ENCODE assay signal across 9 cellular contexts in the genomic region with DNA sequence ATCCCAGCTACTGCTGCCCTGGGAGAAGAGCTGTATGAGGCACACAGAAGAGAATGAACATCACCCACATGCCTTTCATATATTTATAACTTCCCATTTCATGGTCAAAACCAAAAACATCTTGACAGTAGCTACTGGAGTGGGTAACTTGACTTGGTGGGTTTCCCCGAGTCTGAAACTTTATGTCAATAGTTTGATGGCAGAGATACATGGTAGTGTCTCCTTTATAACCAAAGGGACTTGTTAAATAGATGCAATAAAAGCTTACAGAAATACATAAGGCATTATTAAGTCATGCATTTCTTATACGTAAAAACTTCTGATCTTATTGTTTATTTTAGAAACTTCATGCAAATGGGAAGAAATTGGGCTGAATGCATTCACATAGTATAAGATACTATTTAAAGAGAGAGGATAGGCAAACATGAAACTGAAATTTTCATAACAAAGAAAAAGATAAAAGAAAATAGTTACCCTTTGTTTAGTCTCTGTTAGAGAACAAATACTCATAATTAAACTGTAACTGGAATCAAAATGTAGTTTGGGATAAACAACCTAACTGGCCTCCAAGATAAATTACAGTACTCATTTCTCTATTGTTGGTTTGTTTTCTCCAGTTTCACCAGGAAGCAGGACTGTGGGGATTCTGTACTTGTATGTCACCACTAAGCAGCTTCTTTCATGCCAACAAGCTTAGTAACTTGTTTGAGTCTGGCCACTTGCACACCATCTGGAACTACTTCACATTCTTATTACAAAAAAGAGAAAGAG.
A peak's percentile ranks its signal among the peaks of the same experiment; 100 is the strongest.
DNase-seq lines count a peak whose midpoint lies in the region; ATAC-seq and TF ChIP-seq lines count a peak whose summit lies in the region.
"Had no signal": no experiment of that assay in that cellular context is flagged by ENCODE, and none has a peak within 500 bp of the region (broad histone marks: within the 10 kb centered on the region; RNA-seq: fewer than 3 reads in every experiment).

No MANE protein-coding gene starts in this region.

- H3K36me3 ChIP-seq in OCI-LY1 (ENCODE audit: insufficient read depth, low read length) (no peaks in the 10 kb centered on the region), mesenchymal stem cell (ENCODE audit: control insufficient read depth in 1 of 2, insufficient read depth in 2 of 2, low read depth in 1 of 2, low read length in 2 of 2) (no peaks in the 10 kb centered on the region), right lobe of liver (no peaks in the 10 kb centered on the region)

- H4K91ac ChIP-seq in mesenchymal stem cell (ENCODE audit: low read length): no peak overlapping the region

- H3K4me1 ChIP-seq in OCI-LY1 (ENCODE audit: insufficient read depth, low read length, severe bottlenecking) (peaks cover 33% of the 10 kb centered on the region), mesenchymal stem cell (ENCODE audit: control insufficient read depth, insufficient read depth, low read depth, low read length) (no peaks in the 10 kb centered on the region), right lobe of liver (no peaks in the 10 kb centered on the region)

- H2BK15ac ChIP-seq in mesenchymal stem cell (ENCODE audit: low read depth, poor library complexity, severe bottlenecking): no peak overlapping the region

- H3K79me1 ChIP-seq in mesenchymal stem cell (replicated peaks; ENCODE audit: low read length, poor library complexity, severe bottlenecking): no peaks in the 10 kb centered on the region

- H3K18ac ChIP-seq in mesenchymal stem cell (ENCODE audit: low read depth in 1 of 2, low read length in 2 of 2): no peak overlapping the region

- H3K9ac ChIP-seq in OCI-LY1 (ENCODE audit: low read length) (no peak overlapping the region), mesenchymal stem cell (ENCODE audit: low read length) (peak overlapping the region; percentile 19)

- no peak overlapping the region for H3K4ac ChIP-seq in mesenchymal stem cell (ENCODE audit: low read depth in 1 of 2, low read length in 2 of 2)

- ATAC-seq in GM18511 (IDR thresholded peaks at IDR 0.05; ENCODE audit: unreplicated experiment): peak; percentile 29
- ATAC-seq in HG02642 (IDR thresholded peaks at IDR 0.05; ENCODE audit: poor library complexity, unreplicated experiment): peak; percentile 38
- no peak for ATAC-seq in stimulated activated naive CD8-positive, alpha-beta T cell treated with anti-CD3 and anti-CD28 coated beads, Interleukin-15, Interleukin-2, amounts not matched to agents 100 U/mL and 50 U/mL, for 24 hours
- ATAC-seq in right lobe of liver: no peak

- H3K4me2 ChIP-seq in OCI-LY1 (ENCODE audit: low read length) (peak overlapping the region; percentile 44; the same call in 1 of the 2 replicates), mesenchymal stem cell (ENCODE audit: low read length, poor library complexity, severe bottlenecking) (no peak overlapping the region)

- no peaks in the 10 kb centered on the region for H3K9me3 ChIP-seq in OCI-LY1 (ENCODE audit: low read length)
- no peaks in the 10 kb centered on the region for H3K9me3 ChIP-seq in mesenchymal stem cell (ENCODE audit: control insufficient read depth, low read length)
- H3K9me3 ChIP-seq in right lobe of liver: no peaks in the 10 kb centered on the region

- H3K14ac ChIP-seq in mesenchymal stem cell (ENCODE audit: low read length in 2 of 2): no peak overlapping the region

- no peak overlapping the region for H2BK12ac ChIP-seq in mesenchymal stem cell (ENCODE audit: low read length in 2 of 2)

- peak; percentile 88 for DNase-seq in mesenchymal stem cell
- no peak for DNase-seq in DMS79 treated with DMSO at 0.1 percent for 48 hours (lab: John Stamatoyannopoulos, UW)
- no peak for DNase-seq in stimulated activated naive CD8-positive, alpha-beta T cell treated with anti-CD3 and anti-CD28 coated beads, Interleukin-15, Interleukin-2, amounts not matched to agents 100 U/mL and 50 U/mL, for 24 hours
- DNase-seq in right lobe of liver: no peak
- DNase-seq in activated CD4-positive, alpha-beta T cell treated with anti-CD3 and anti-CD28 coated beads, Interleukin-2, amount 50 U/mL, for 48 hours: no peak

- H2BK120ac ChIP-seq in mesenchymal stem cell (ENCODE audit: low read depth, low read length): no peak overlapping the region

- H3K27ac ChIP-seq in OCI-LY1 (ENCODE audit: low read depth, low read length, poor library complexity, severe bottlenecking): peak overlapping the region; percentile 77
- H3K27ac ChIP-seq in mesenchymal stem cell (ENCODE audit: low read length, poor library complexity, severe bottlenecking): peak overlapping the region; percentile 51
- H3K27ac ChIP-seq in right lobe of liver: no peak overlapping the region
- H3K27ac ChIP-seq: dorsolateral prefrontal cortex had no signal

- H3K4me3 ChIP-seq in OCI-LY1 (ENCODE audit: low read depth, low read length, poor library complexity, severe bottlenecking): no peak overlapping the region
- H3K4me3 ChIP-seq in mesenchymal stem cell (ENCODE audit: insufficient read depth in 1 of 2, low read depth in 1 of 2, low read length in 2 of 2): no peak overlapping the region
- H3K4me3 ChIP-seq in right lobe of liver: no peak overlapping the region
- H3K4me3 ChIP-seq: dorsolateral prefrontal cortex had no signal

- no peaks in the 10 kb centered on the region for H4K20me1 ChIP-seq in OCI-LY1 (ENCODE audit: insufficient read depth, low read length)

- WGBS in mesenchymal stem cell: no CpG with 5 or more reads among the region's 2 CpGs
- 53% methylated on average over 2 of the region's 2 CpGs for WGBS in right lobe of liver (ENCODE audit: insufficient coverage, low coverage, low lambda C conversion rate, missing lambda C conversion rate)

- no peak overlapping the region for H3K23ac ChIP-seq in mesenchymal stem cell (ENCODE audit: low read length in 2 of 2)

- TF ChIP-seq CTCF in OCI-LY1 (IDR thresholded peaks at IDR 0.05; ENCODE audit: low read length): no peak
- no peak for TF ChIP-seq CTCF in right lobe of liver (IDR thresholded peaks at IDR 0.05)

- H2AFZ ChIP-seq in OCI-LY1 (ENCODE audit: low read length) (peak overlapping the region; percentile 94), mesenchymal stem cell (ENCODE audit: low read depth, low read length) (no peak overlapping the region)

- H3K27me3 ChIP-seq in OCI-LY1 (ENCODE audit: insufficient read depth, low read length) (no peaks in the 10 kb centered on the region), mesenchymal stem cell (ENCODE audit: control insufficient read depth in 1 of 2, insufficient read depth in 1 of 2, low read length in 2 of 2) (no peaks in the 10 kb centered on the region), right lobe of liver (no peaks in the 10 kb centered on the region)
- H3K27me3 ChIP-seq: dorsolateral prefrontal cortex had no signal

- no peak overlapping the region for H2BK5ac ChIP-seq in mesenchymal stem cell (ENCODE audit: low read depth, low read length, poor library complexity, severe bottlenecking)

- no peaks in the 10 kb centered on the region for H3F3A ChIP-seq in OCI-LY1 (ENCODE audit: insufficient read depth, low read length)

- H3K79me2 ChIP-seq in OCI-LY1 (ENCODE audit: insufficient read depth, low read length): no peaks in the 10 kb centered on the region

- TF ChIP-seq POLR2A in right lobe of liver (IDR thresholded peaks at IDR 0.05): no peak

- H3K9me2 ChIP-seq in OCI-LY1 (ENCODE audit: low read depth, low read length): no peaks in the 10 kb centered on the region

- no peak overlapping the region for H4K8ac ChIP-seq in mesenchymal stem cell (ENCODE audit: low read length)

- no peak overlapping the region for H2AK5ac ChIP-seq in mesenchymal stem cell (ENCODE audit: low read length, severe bottlenecking)

- intact Hi-C loops in right lobe of liver (cut with DNase I): no loop called here

Comparison
In these comparisons a context has a peak if more than half of its experiments do, and no peak if none do; other contexts are left out.
1. ATAC-seq: peak in GM18511 (single experiment) and HG02642 (single experiment); none in stimulated activated naive CD8-positive, alpha-beta T cell treated with anti-CD3 and anti-CD28 coated beads, Interleukin-15, Interleukin-2, amounts not matched to agents 100 U/mL and 50 U/mL, for 24 hours (single experiment) and right lobe of liver (0 of 4).
2. H3K27ac ChIP-seq: peak in OCI-LY1 (single experiment) and mesenchymal stem cell (single experiment); none in right lobe of liver (0 of 3).